In the genomic region with DNA sequence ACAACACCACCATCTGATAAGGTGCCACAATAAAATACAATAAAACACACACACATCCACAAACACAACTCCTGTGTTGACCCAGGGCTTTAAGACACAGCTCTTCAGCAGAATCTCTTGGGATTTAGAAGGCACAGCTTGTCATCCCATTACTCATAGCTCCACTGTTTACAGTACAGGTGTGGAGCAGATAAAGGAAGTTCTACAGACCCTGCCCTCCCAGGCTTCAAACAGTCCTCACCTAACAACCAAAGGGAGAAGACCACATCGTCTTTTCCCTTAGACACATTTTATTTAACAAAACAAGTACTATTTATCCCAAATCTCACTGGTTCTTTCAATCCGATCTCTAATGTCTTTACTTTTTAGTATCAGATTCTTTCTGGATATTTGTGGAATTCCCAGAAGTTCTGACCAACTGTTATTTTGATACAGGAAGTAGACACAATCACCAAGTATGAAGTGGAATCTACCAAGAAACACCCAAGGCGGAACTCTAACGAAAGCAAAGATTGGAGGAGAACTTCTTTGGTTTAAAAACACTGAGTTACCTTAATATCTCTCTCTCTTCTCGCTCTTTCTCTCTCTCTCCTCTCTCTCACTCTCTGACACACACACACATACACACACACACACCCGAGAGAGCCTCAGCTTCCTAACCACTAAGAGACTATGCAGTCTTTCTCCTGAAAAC, we compare ENCODE assay signal across 8 cellular contexts. TPM values are rescaled to one million over a fixed set of nuclear protein-coding genes. Genes with fewer than 3 reads are reported as not detected.
DNase-seq lines count a peak whose midpoint lies in the region; ATAC-seq and TF ChIP-seq lines count a peak whose summit lies in the region.

No MANE protein-coding gene starts in this region.

- peaks cover 12% of the 10 kb centered on the region; the same call in 1 of the 2 replicates for H4K20me1 ChIP-seq in OCI-LY7 (ENCODE audit: insufficient read depth, low read length)

- H3K9ac ChIP-seq in endocrine pancreas (ENCODE audit: control insufficient read depth, insufficient read depth, low read length), result no peak overlapping the region

- POLR2A ChIA-PET in OCI-LY7 (lab: Charles Lee), result interaction anchor here (0.5 to 11.3 kb wide), 14 partner anchors 7 to 778 kb away, joined by 3 to 127 read pairs (median 6); partner anchors contain the start of gene TNRC6C

- H3K4me3 ChIP-seq in OCI-LY7 (ENCODE audit: low read depth, low read length, poor library complexity, severe bottlenecking) (peak overlapping the region; percentile 82), endocrine pancreas (ENCODE audit: control insufficient read depth, insufficient read depth, low read length) (peak overlapping the region; percentile 36), psoas muscle (peak overlapping the region; percentile 66)

- H3K36me3 ChIP-seq in OCI-LY7 (ENCODE audit: insufficient read depth, low read length) (peaks cover 6% of the 10 kb centered on the region; the same call in 1 of the 2 replicates), endocrine pancreas (ENCODE audit: control insufficient read depth, insufficient read depth, low read length) (no peaks in the 10 kb centered on the region), psoas muscle (ENCODE audit: insufficient read depth in 1 of 2, low read depth in 1 of 2) (no peaks in the 10 kb centered on the region)

- H3K27me3 ChIP-seq in endocrine pancreas (ENCODE audit: control insufficient read depth, insufficient read depth, low read length), result no peaks in the 10 kb centered on the region
- H3K27me3 ChIP-seq in psoas muscle (ENCODE audit: insufficient read depth in 3 of 3, low read length in 2 of 3), result no peaks in the 10 kb centered on the region

- BruUV-seq in OCI-LY7 (replicated peaks; lab: Mats Ljungman, UMichigan), result TSS peak; percentile 64

- H3K9me3 ChIP-seq in OCI-LY7 (ENCODE audit: low read length), result no peaks in the 10 kb centered on the region
- no peaks in the 10 kb centered on the region for H3K9me3 ChIP-seq in endocrine pancreas (ENCODE audit: control insufficient read depth, low read length)
- no peaks in the 10 kb centered on the region for H3K9me3 ChIP-seq in psoas muscle

- no peaks in the 10 kb centered on the region for H3K27me3 Mint-ChIP-seq in activated T-cell treated with anti-CD3 and anti-CD28 coated beads, Interleukin-2, amount 50 U/mL, for 4 hours (ENCODE audit: low read depth)

- H3K9me2 ChIP-seq in OCI-LY7 (ENCODE audit: insufficient read depth, low read length), result no peaks in the 10 kb centered on the region

- peak overlapping the region; percentile 90 for H3K27ac ChIP-seq in OCI-LY7 (ENCODE audit: low read depth, low read length, poor library complexity, severe bottlenecking)
- H3K27ac ChIP-seq in psoas muscle, result peak overlapping the region; percentile 81

- peak overlapping the region; percentile 6; the same call in 1 of the 2 replicates for H2AFZ ChIP-seq in OCI-LY7 (ENCODE audit: low read length)

- intact Hi-C loops in OCI-LY7 (cut with micrococcal nuclease; ENCODE audit: unreplicated experiment), result loop anchor here (2.0 to 10.0 kb wide), 2 partner anchors 21 to 1271 kb away; no protein-coding TSS in a partner anchor
- intact Hi-C loops in psoas muscle (cut with DNase I), result loop anchor here in 1 of 2 donors (5.0 kb wide), 1 partner anchor 46 kb away; the partner anchor contains the start of gene CYTH1

- H3K4me3 Mint-ChIP-seq in activated T-cell treated with anti-CD3 and anti-CD28 coated beads, Interleukin-2, amount 50 U/mL, for 4 hours, result peak overlapping the region; percentile 89

- no peaks in the 10 kb centered on the region for H3K9me3 Mint-ChIP-seq in activated T-cell treated with anti-CD3 and anti-CD28 coated beads, Interleukin-2, amount 50 U/mL, for 4 hours

- DNase-seq in activated T-cell treated with anti-CD3 and anti-CD28 coated beads, Interleukin-2, amount 50 U/mL, for 4 hours, result no peak
- DNase-seq in activated T-cell treated with anti-CD3 and anti-CD28 coated beads for 4 hours (no peak), OCI-LY7 (ENCODE audit: low spot score) (peak; percentile 73), psoas muscle (no peak), NCI-H2107 (lab: John Stamatoyannopoulos, UW) (no peak)

- peaks cover 10% of the 10 kb centered on the region for H3K36me3 Mint-ChIP-seq in activated T-cell treated with anti-CD3 and anti-CD28 coated beads, Interleukin-2, amount 50 U/mL, for 4 hours (ENCODE audit: insufficient read depth)

- H3K4me1 Mint-ChIP-seq in activated T-cell treated with anti-CD3 and anti-CD28 coated beads, Interleukin-2, amount 50 U/mL, for 4 hours (ENCODE audit: low read depth), result peaks cover 89% of the 10 kb centered on the region

- no peak for ATAC-seq in activated T-cell treated with anti-CD3 and anti-CD28 coated beads, Interleukin-2, amount 50 U/mL, for 4 hours
- ATAC-seq in psoas muscle (peak in 1 of 4 donors; percentile 24), HG03135 (IDR thresholded peaks at IDR 0.05; ENCODE audit: unreplicated experiment) (no peak), GM21576 (IDR thresholded peaks at IDR 0.05; ENCODE audit: unreplicated experiment) (no peak)

- 62 to 65% (median 65%) methylated on average over 6 of the region's 6 CpGs for WGBS in psoas muscle, 3 donors

- H3K4me1 ChIP-seq in OCI-LY7 (ENCODE audit: insufficient read depth, low read length, poor library complexity, severe bottlenecking) (peaks cover 86% of the 10 kb centered on the region), endocrine pancreas (ENCODE audit: control insufficient read depth, insufficient read depth, low read length) (no peaks in the 10 kb centered on the region), psoas muscle (peaks cover 91% of the 10 kb centered on the region)

- TF ChIP-seq CTCF in OCI-LY7 (conservative IDR thresholded peaks at IDR 0.05; ENCODE audit: low read length), result no peak
- no peak for TF ChIP-seq CTCF in psoas muscle (IDR thresholded peaks at IDR 0.05)

- H3K4me2 ChIP-seq in OCI-LY7 (ENCODE audit: low read length), result peak overlapping the region; percentile 93

- CTCF ChIA-PET in OCI-LY7 (lab: Charles Lee; ENCODE audit: unreplicated experiment), result interaction anchor here (0.7 to 2.1 kb wide), 4 partner anchors 11 to 33 kb away, joined by 4 to 7 read pairs (median 6); no protein-coding TSS in a partner anchor

- H3K79me2 ChIP-seq in OCI-LY7 (ENCODE audit: insufficient read depth, low read depth, low read length), result peaks cover 94% of the 10 kb centered on the region

RNA-seq across cellular contexts. Expression of gene CYTH1, which starts 46.1 kb away (rescaled TPM):
- total RNA-seq in activated T-cell treated with anti-CD3 and anti-CD28 coated beads, Interleukin-2, amount 50 U/mL, for 4 hours, result 10 to 100 TPM; 55.9 to 99.3 (median 82.8) TPM
- total RNA-seq in OCI-LY7 (2014; rRNA removed; shearing (Covaris generic)), result 73.0 and 88.1 TPM in 2 replicates
- 148 and 156 TPM in 2 replicates for total RNA-seq in OCI-LY7 (2022)
- 10 to 100 TPM; 25.6 to 40.4 (median 34.0) TPM for total RNA-seq in psoas muscle
- polyA plus RNA-seq in psoas muscle, result 10 to 100 TPM; 18.7 to 38.0 (median 23.9) TPM
